Comparison of ENCODE assay signal across 2 cellular contexts in genomic region chr6:324116-324728, GRCh38.
TF ChIP-seq lines count a peak whose summit lies in the region.

No MANE protein-coding gene starts in this region.

TF ChIP-seq in WTC11, 78 proteins besides CTCF, POLR2A, EP300 and RAD21:
- TF ChIP-seq ATF2 (CRISPR knock-in tag; IDR thresholded peaks at IDR 0.05; ENCODE audit: borderline replicate concordance, low read depth) (no peak), ELF4 (CRISPR knock-in tag; IDR thresholded peaks at IDR 0.05; ENCODE audit: low read depth) (no peak)

TF ChIP-seq in HepG2, 621 proteins besides CTCF, POLR2A, EP300 and RAD21 (continued from another document):
- peak; percentile 32; the same call in 1 of the 2 replicates for TF ChIP-seq DZIP1 (CRISPR knock-in tag; IDR thresholded peaks at IDR 0.05)
